Comparison of ENCODE assay signal across 19 cellular contexts in genomic region chr11:134478611-134479010, GRCh38.
"Had no signal": no experiment of that assay in that cellular context is flagged by ENCODE, and none has a peak within 500 bp of the region (broad histone marks: within the 10 kb centered on the region; RNA-seq: fewer than 3 reads in every experiment).

No MANE protein-coding gene starts in this region.

- H3K4me3 ChIP-seq: dorsolateral prefrontal cortex, esophagus muscularis mucosa, lower lobe of right lung, pancreas, right lobe of liver, thoracic aorta, tibial nerve had no signal

- H3K27ac Mint-ChIP-seq: immature natural killer cell; natural killer cell; stimulated activated naive B cell treated with anti-CD40 and anti-IgM and Interleukin-4, amounts not matched to agents 10 μg/mL and 1 μg/mL and 100 μg/mL, for 72 hours; stimulated activated naive CD8-positive, alpha-beta T cell treated with anti-CD3 and anti-CD28 coated beads, Interleukin-15, Interleukin-2, amounts not matched to agents 100 ng/mL and 50 ng/mL, for 24 hours had no signal

- H3K36me3 ChIP-seq: esophagus muscularis mucosa, lower lobe of right lung, neutrophil, pancreas, thoracic aorta, tibial nerve had no signal

- DNase-seq: dorsolateral prefrontal cortex; effector CD4-positive, alpha-beta T cell; foreskin melanocyte; hypothalamus; immature natural killer cell; left ventricle myocardium superior; lower lobe of right lung; natural killer cell; pancreas; right lobe of liver; small intestine; stimulated activated CD4-positive, alpha-beta T cell treated with anti-CD3 and anti-CD28 coated beads, Interleukin-15, amount 100 ng/mL, for 24 hours; stimulated activated CD4-positive, alpha-beta T cell treated with anti-CD3 and anti-CD28 coated beads, Interleukin-2, amount 100 ng/mL, for 48 hours; stimulated activated naive B cell treated with anti-CD40 and anti-IgM and Interleukin-4, amounts not matched to agents 10 μg/mL and 1 μg/mL and 100 μg/mL, for 72 hours had no signal

- H3K4me3 Mint-ChIP-seq: immature natural killer cell; natural killer cell; stimulated activated naive B cell treated with anti-CD40 and anti-IgM and Interleukin-4, amounts not matched to agents 10 μg/mL and 1 μg/mL and 100 μg/mL, for 72 hours; stimulated activated naive CD8-positive, alpha-beta T cell treated with anti-CD3 and anti-CD28 coated beads, Interleukin-15, Interleukin-2, amounts not matched to agents 100 ng/mL and 50 ng/mL, for 24 hours had no signal

- H3K4me1 ChIP-seq: esophagus muscularis mucosa, lower lobe of right lung, pancreas, tibial nerve had no signal

- H3K4me1 Mint-ChIP-seq: immature natural killer cell; stimulated activated naive B cell treated with anti-CD40 and anti-IgM and Interleukin-4, amounts not matched to agents 10 μg/mL and 1 μg/mL and 100 μg/mL, for 72 hours had no signal

- H3K36me3 Mint-ChIP-seq: immature natural killer cell; natural killer cell; stimulated activated naive B cell treated with anti-CD40 and anti-IgM and Interleukin-4, amounts not matched to agents 10 μg/mL and 1 μg/mL and 100 μg/mL, for 72 hours had no signal

- ATAC-seq: left ventricle myocardium superior; lower lobe of right lung; natural killer cell; pancreas; right lobe of liver; stimulated activated naive B cell treated with anti-CD40 and anti-IgM and Interleukin-4, amounts not matched to agents 10 μg/mL and 1 μg/mL and 100 μg/mL, for 72 hours had no signal

- H3K27ac ChIP-seq: dorsolateral prefrontal cortex, esophagus muscularis mucosa, lower lobe of right lung, neutrophil, pancreas, right lobe of liver, thoracic aorta, tibial nerve had no signal

- H3K9me3 ChIP-seq: esophagus muscularis mucosa, lower lobe of right lung, neutrophil, pancreas, right lobe of liver, thoracic aorta, tibial nerve had no signal

- H3K9me3 Mint-ChIP-seq: immature natural killer cell; natural killer cell; stimulated activated naive B cell treated with anti-CD40 and anti-IgM and Interleukin-4, amounts not matched to agents 10 μg/mL and 1 μg/mL and 100 μg/mL, for 72 hours; stimulated activated naive CD8-positive, alpha-beta T cell treated with anti-CD3 and anti-CD28 coated beads, Interleukin-15, Interleukin-2, amounts not matched to agents 100 ng/mL and 50 ng/mL, for 24 hours had no signal

- H3K27me3 ChIP-seq: right lobe of liver had no signal
